In the genomic region with DNA sequence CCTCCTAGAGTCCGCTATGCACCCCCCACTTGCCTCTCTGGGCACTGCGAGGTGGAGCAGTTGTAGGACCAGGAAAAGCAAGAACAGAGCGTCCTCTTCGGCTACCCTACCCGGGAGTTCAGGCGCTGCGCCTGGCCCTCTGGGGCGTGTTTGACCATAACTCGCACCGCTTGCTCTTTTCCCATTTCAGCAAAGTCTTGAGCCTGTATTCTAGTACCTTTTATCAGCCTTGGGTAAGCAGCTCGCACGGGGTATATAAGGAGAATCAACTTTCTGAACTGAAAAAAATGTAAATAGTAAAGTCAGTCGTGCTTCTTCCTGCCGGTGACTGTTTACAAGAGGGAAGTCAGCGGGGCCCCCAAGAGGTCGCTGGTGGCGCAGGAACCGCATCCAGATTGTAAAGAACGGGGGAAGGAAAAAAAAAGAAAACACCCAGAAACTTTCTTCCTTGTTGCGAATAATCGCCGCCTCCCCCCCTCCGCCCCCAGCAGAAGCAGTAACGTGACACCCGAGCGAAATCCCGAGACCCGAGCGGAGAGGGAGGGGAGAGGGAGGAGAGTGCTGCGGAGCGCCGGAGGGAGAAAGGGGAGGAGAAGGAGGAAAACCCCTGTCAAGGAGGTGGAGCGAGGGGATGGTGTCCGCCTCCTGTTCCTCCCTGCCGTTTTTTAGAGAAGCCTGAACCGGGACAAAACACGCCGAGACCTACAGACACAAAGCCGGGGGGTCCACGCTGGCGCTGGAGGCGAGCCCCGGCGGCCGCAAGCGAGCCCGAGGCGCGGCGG, we compare ENCODE assay signal across 1 cellular context.
TF ChIP-seq lines count a peak whose summit lies in the region.

A gene with protein sequence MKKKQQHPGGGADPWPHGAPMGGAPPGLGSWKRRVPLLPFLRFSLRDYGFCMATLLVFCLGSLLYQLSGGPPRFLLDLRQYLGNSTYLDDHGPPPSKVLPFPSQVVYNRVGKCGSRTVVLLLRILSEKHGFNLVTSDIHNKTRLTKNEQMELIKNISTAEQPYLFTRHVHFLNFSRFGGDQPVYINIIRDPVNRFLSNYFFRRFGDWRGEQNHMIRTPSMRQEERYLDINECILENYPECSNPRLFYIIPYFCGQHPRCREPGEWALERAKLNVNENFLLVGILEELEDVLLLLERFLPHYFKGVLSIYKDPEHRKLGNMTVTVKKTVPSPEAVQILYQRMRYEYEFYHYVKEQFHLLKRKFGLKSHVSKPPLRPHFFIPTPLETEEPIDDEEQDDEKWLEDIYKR (plus strand): TSS at position 668 of the 782 bp plus-strand sequence. CDS start 401 bp downstream, outside the sequence.

TF ChIP-seq in K562, 482 proteins besides CTCF, POLR2A, EP300 and RAD21 (continued from another document):
- TF ChIP-seq POU5F1 (IDR thresholded peaks at IDR 0.05; ENCODE audit: borderline replicate concordance, low read depth, low read length, partially characterized antibody) (no peak), NEUROD1 (IDR thresholded peaks at IDR 0.05; ENCODE audit: borderline replicate concordance, low read depth, low read length, partially characterized antibody) (no peak), NCOA6 (IDR thresholded peaks at IDR 0.05) (no peak), ZBTB7A (IDR thresholded peaks at IDR 0.05; ENCODE audit: borderline replicate concordance, control insufficient read depth, low read depth, low read length) (no peak; the same call in 1 of the 2 replicates), MXI1 (IDR thresholded peaks at IDR 0.05; ENCODE audit: low read depth, low read length) (no peak), ZNF507 (tag; conservative IDR thresholded peaks at IDR 0.05) (no peak), ZNF384 (IDR thresholded peaks at IDR 0.05; ENCODE audit: low read depth, low read length) (peak; percentile 48; the same call in 1 of the 2 replicates), ZNF79 (CRISPR knock-in tag; IDR thresholded peaks at IDR 0.05; ENCODE audit: low read depth) (no peak), ZNF77 (CRISPR knock-in tag; IDR thresholded peaks at IDR 0.05) (no peak), FOXK2 (conservative IDR thresholded peaks at IDR 0.05 in 1 of 2, IDR thresholded peaks at IDR 0.05 in 1 of 2; ENCODE audit: low read depth in 2 of 2) (peak; percentile 42 to 48; a peak in 2 of 4 replicates)
- TF ChIP-seq, protein P1, sequence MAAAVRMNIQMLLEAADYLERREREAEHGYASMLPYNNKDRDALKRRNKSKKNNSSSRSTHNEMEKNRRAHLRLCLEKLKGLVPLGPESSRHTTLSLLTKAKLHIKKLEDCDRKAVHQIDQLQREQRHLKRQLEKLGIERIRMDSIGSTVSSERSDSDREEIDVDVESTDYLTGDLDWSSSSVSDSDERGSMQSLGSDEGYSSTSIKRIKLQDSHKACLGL (CRISPR knock-in tag; IDR thresholded peaks at IDR 0.05; ENCODE audit: borderline replicate concordance, poor library complexity, severe bottlenecking) = no peak
- TF ChIP-seq, protein P2, sequence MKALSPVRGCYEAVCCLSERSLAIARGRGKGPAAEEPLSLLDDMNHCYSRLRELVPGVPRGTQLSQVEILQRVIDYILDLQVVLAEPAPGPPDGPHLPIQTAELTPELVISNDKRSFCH (CRISPR knock-in tag; IDR thresholded peaks at IDR 0.05) = no peak
- TF ChIP-seq, protein P2 (tag; IDR thresholded peaks at IDR 0.05) = no peak
- TF ChIP-seq, protein P3, sequence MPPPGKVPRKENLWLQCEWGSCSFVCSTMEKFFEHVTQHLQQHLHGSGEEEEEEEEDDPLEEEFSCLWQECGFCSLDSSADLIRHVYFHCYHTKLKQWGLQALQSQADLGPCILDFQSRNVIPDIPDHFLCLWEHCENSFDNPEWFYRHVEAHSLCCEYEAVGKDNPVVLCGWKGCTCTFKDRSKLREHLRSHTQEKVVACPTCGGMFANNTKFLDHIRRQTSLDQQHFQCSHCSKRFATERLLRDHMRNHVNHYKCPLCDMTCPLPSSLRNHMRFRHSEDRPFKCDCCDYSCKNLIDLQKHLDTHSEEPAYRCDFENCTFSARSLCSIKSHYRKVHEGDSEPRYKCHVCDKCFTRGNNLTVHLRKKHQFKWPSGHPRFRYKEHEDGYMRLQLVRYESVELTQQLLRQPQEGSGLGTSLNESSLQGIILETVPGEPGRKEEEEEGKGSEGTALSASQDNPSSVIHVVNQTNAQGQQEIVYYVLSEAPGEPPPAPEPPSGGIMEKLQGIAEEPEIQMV (tag; conservative IDR thresholded peaks at IDR 0.05; ENCODE audit: low read depth) = no peak
